In genomic region chr20:22471156-22471836, GRCh38 we compare ENCODE assay signal across 1 cellular context.
TF ChIP-seq lines count a peak whose summit lies in the region.

No MANE protein-coding gene starts in this region.

TF ChIP-seq in HEK293, 187 proteins besides CTCF, POLR2A, EP300 and RAD21 (continued from another document):
- TF ChIP-seq ATF2 (tag by site-specific recombination; IDR thresholded peaks at IDR 0.05; ENCODE audit: low read depth) (peak; percentile 82), KLF1 (tag by site-specific recombination; IDR thresholded peaks at IDR 0.05) (peak; percentile 92), ZSCAN16 (tag by site-specific recombination; IDR thresholded peaks at IDR 0.05) (no peak), ZNF423 (tag by site-specific recombination; IDR thresholded peaks at IDR 0.05) (no peak), ZBTB21 (tag by site-specific recombination; IDR thresholded peaks at IDR 0.05) (0 out of 2 replicates have a peak, but pooled peaks have one; percentile 19), ZNF629 (tag by site-specific recombination; IDR thresholded peaks at IDR 0.05) (peak; percentile 74), ZNF335 (tag by site-specific recombination; conservative IDR thresholded peaks at IDR 0.05) (0 out of 2 replicates have a peak, but pooled peaks have one; percentile 32), ZFHX2 (tag by site-specific recombination; conservative IDR thresholded peaks at IDR 0.05) (peak; percentile 80), ZNF596 (tag by site-specific recombination; IDR thresholded peaks at IDR 0.05) (no peak), ZNF544 (tag by site-specific recombination; IDR thresholded peaks at IDR 0.05) (no peak), ZNF701 (tag by site-specific recombination; IDR thresholded peaks at IDR 0.05) (no peak), ZNF677 (tag by site-specific recombination; IDR thresholded peaks at IDR 0.05) (no peak)
